Comparison of ENCODE assay signal across 8 cellular contexts in genomic region chr16:57736419-57737281, GRCh38.
DNase-seq lines count a peak whose midpoint lies in the region; ATAC-seq and TF ChIP-seq lines count a peak whose summit lies in the region.

No MANE protein-coding gene starts in this region.

- peak overlapping the region; percentile 69 for H3K9ac ChIP-seq in SK-N-MC (ENCODE audit: insufficient read length)
- H3K9ac ChIP-seq in iPS-15b (ENCODE audit: low read depth, low read length), result no peak overlapping the region

- H3K36me3 ChIP-seq in SK-N-MC (ENCODE audit: insufficient read depth, low read length) (no peaks in the 10 kb centered on the region), iPS-15b (ENCODE audit: control insufficient read depth, insufficient read depth, low read length) (peaks cover 11% of the 10 kb centered on the region)

- peaks cover 4% of the 10 kb centered on the region for H3K4me1 ChIP-seq in iPS-15b (ENCODE audit: control insufficient read depth, insufficient read depth, low read length)

- TF ChIP-seq CTCF in astrocyte of the cerebellum (IDR thresholded peaks at IDR 0.05; ENCODE audit: low read depth, low read length, missing control alignments) (peak; percentile 32), retinal pigment epithelial cell (conservative IDR thresholded peaks at IDR 0.05; ENCODE audit: low read depth, low read length) (peak; percentile 15)

- DNase-seq in COR-L47 (lab: John Stamatoyannopoulos, UW) (peak; percentile 29), HuH-7.5 (ENCODE audit: low spot score) (peak; percentile 72), SK-N-MC (ENCODE audit: low read depth, low spot score) (no peak), astrocyte of the cerebellum (ENCODE audit: low read depth) (peak; percentile 26), retinal pigment epithelial cell (ENCODE audit: low read depth) (peak; percentile 28), GOT3 (lab: John Stamatoyannopoulos, UW) (no peak)

- H3K9me3 ChIP-seq in SK-N-MC (ENCODE audit: low read depth, low read length), result no peaks in the 10 kb centered on the region
- H3K9me3 ChIP-seq in iPS-15b (ENCODE audit: control insufficient read depth, insufficient read depth, low read length), result no peaks in the 10 kb centered on the region

- H3K4me3 ChIP-seq in SK-N-MC (peak overlapping the region; percentile 82), astrocyte of the cerebellum (ENCODE audit: low read depth, low read length) (peak overlapping the region; percentile 75), iPS-15b (ENCODE audit: low read depth, low read length) (peak overlapping the region; percentile 82), retinal pigment epithelial cell (ENCODE audit: low read length) (peak overlapping the region; percentile 76)

- no peak overlapping the region for H3K27ac ChIP-seq in SK-N-MC

- H3K27me3 ChIP-seq in iPS-15b (ENCODE audit: control insufficient read depth, insufficient read depth, low read length), result no peaks in the 10 kb centered on the region

- ATAC-seq in GM21447 (IDR thresholded peaks at IDR 0.05; ENCODE audit: unreplicated experiment), result no peak

- in situ Hi-C loops in astrocyte of the cerebellum (cut with HindIII; ENCODE audit: low sequenced_read_pairs), result no loop called here

Comparison
In these comparisons a context has a peak if more than half of its experiments do, and no peak if none do; other contexts are left out.
1. DNase-seq: peak in COR-L47 (single experiment), HuH-7.5 (single experiment), astrocyte of the cerebellum (single experiment) and retinal pigment epithelial cell (single experiment); none in SK-N-MC (single experiment) and GOT3 (single experiment).
2. Peak in every context shown above with its lines, with median percentiles within 50 percentile points of each other: H3K4me3 ChIP-seq.